In the genomic region with DNA sequence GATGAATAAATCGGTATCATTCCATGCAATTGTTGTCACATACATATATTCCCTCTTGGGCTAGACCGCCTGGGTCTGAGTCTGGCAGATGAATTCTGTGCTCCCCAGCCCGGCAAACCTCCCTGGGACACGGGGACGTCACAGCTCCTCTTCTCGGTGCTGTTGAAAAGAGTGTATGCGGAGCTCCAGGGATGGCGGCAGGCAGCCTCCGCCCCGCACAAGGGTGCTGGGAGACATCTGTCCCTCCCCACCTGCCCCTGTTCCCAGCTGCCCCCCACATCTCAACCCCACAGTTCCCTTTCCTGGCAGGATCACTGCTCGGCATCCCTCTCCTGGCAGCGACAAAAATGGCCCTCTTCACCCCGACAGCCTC, we compare ENCODE assay signal across 16 cellular contexts. TPM values are rescaled to one million over a fixed set of nuclear protein-coding genes. Genes with fewer than 3 reads are reported as not detected.
DNase-seq lines count a peak whose midpoint lies in the region; ATAC-seq, FAIRE-seq and TF ChIP-seq lines count a peak whose summit lies in the region.
"Had no signal": no experiment of that assay in that cellular context is flagged by ENCODE, and none has a peak within 500 bp of the region (broad histone marks: within the 10 kb centered on the region; RNA-seq: fewer than 3 reads in every experiment).

No MANE protein-coding gene starts in this region.

- no peaks in the 10 kb centered on the region for H3K27me3 ChIP-seq in PC-3 (ENCODE audit: low read length)
- H3K27me3 ChIP-seq: MG63 had no signal

- H3K9me3 ChIP-seq in A549 (no peaks in the 10 kb centered on the region), PC-3 (ENCODE audit: low read length) (no peaks in the 10 kb centered on the region), kidney (ENCODE audit: control insufficient read depth in 1 of 2, low read length in 2 of 2) (no peaks in the 10 kb centered on the region)
- H3K9me3 ChIP-seq: HAP-1, MG63 had no signal

- H3K27ac ChIP-seq in A549 = peak overlapping the region; percentile 57 to 75; a peak in 5 of 6 replicates
- H3K27ac ChIP-seq in PC-3 (ENCODE audit: low read length) = no peak overlapping the region
- no peak overlapping the region for H3K27ac ChIP-seq in kidney (ENCODE audit: low read depth in 2 of 2, low read length in 2 of 2)

- 54% methylated on average over 13 of the region's 13 CpGs for WGBS in A549 (ENCODE audit: missing lambda C conversion rate)

- no peak overlapping the region for H3K4me3 ChIP-seq in A549
- no peak overlapping the region for H3K4me3 ChIP-seq in PC-3 (ENCODE audit: low read length)
- H3K4me3 ChIP-seq in kidney (ENCODE audit: low read length in 2 of 2) = no peak overlapping the region
- H3K4me3 ChIP-seq: HAP-1, MG63 had no signal

- TF ChIP-seq CTCF in A549 (IDR thresholded peaks at IDR 0.05) = no peak
- no peak for TF ChIP-seq CTCF in PC-3 (conservative IDR thresholded peaks at IDR 0.05; ENCODE audit: low read depth, low read length)
- no peak for TF ChIP-seq CTCF in kidney (IDR thresholded peaks at IDR 0.05; ENCODE audit: borderline replicate concordance, extremely low read depth, insufficient read depth)

- no peaks in the 10 kb centered on the region for H3K36me3 ChIP-seq in PC-3 (ENCODE audit: low read depth, low read length)
- H3K36me3 ChIP-seq in kidney (ENCODE audit: control insufficient read depth in 1 of 2, insufficient read depth in 2 of 2, low read length in 2 of 2) = no peaks in the 10 kb centered on the region
- H3K36me3 ChIP-seq: HAP-1, MG63 had no signal

- no peak for TF ChIP-seq POLR2A in A549 (IDR thresholded peaks at IDR 0.05; ENCODE audit: low read length)
- no peak for TF ChIP-seq POLR2A in GM18505 (IDR thresholded peaks at IDR 0.05; ENCODE audit: borderline replicate concordance, extremely low read depth, insufficient read depth, insufficient read length)

- no peak for DNase-seq in A549 (ENCODE audit: low read depth in 1 of 2, low spot score in 1 of 2)
- no peak for DNase-seq in PC-3
- peak; percentile 35 for DNase-seq in kidney
- peak; percentile 58 for DNase-seq in posterior vena cava (ENCODE audit: low spot score)
- DNase-seq in activated T-cell treated with anti-CD3 and anti-CD28 coated beads, Interleukin-2, amount 50 U/mL, for 24 hours = no peak
- DNase-seq: CD4-positive, alpha-beta T cell; NCI-H1092 treated with DMSO at 0.1 percent for 48 hours; NCI-H1694; NCI-H345; NCI-H526 treated with DMSO at 0.1 percent for 48 hours; NK-92 treated with Interleukin-12 subunit alpha and Interleukin-12 subunit beta, amount 100 ng/mL, for 24 hours; SHP77 had no signal

- no peak overlapping the region for H3K4me3 Mint-ChIP-seq in activated T-cell treated with anti-CD3 and anti-CD28 coated beads, Interleukin-2, amount 50 U/mL, for 24 hours
- H3K4me3 Mint-ChIP-seq: CD4-positive, alpha-beta T cell had no signal

- no peak for TF ChIP-seq EP300 in A549 (IDR thresholded peaks at IDR 0.05)

- peaks cover 9% of the 10 kb centered on the region for H3K4me1 Mint-ChIP-seq in activated T-cell treated with anti-CD3 and anti-CD28 coated beads, Interleukin-2, amount 50 U/mL, for 24 hours (ENCODE audit: low read depth)

- no peaks in the 10 kb centered on the region for H3K9me2 ChIP-seq in PC-3 (replicated peaks; ENCODE audit: low read length)

- no TSS peak for BruUV-seq in PC-3 (replicated peaks; lab: Mats Ljungman, UMichigan)

- CTCF ChIA-PET in A549 (lab: Yijun Ruan, JAX) (interaction anchor here (5.8 kb wide), 1 partner anchor 62 kb away, joined by 40 read pairs; no protein-coding TSS in a partner anchor), PC-3 (lab: Charles Lee) (no interaction called here)

- peak in 1 of 2 experiments; percentile 54; a peak in 3 of 6 replicates for ATAC-seq in A549
- no peak for ATAC-seq in PC-3
- ATAC-seq in GM21360 (IDR thresholded peaks at IDR 0.05; ENCODE audit: unreplicated experiment) = no peak
- no peak for ATAC-seq in GM18505 (IDR thresholded peaks at IDR 0.05; ENCODE audit: unreplicated experiment)

- H3K27ac Mint-ChIP-seq in activated T-cell treated with anti-CD3 and anti-CD28 coated beads, Interleukin-2, amount 50 U/mL, for 24 hours = no peak overlapping the region
- H3K27ac Mint-ChIP-seq: CD4-positive, alpha-beta T cell had no signal

- no peaks in the 10 kb centered on the region for H3K27me3 Mint-ChIP-seq in activated T-cell treated with anti-CD3 and anti-CD28 coated beads, Interleukin-2, amount 50 U/mL, for 24 hours
- H3K27me3 Mint-ChIP-seq: CD4-positive, alpha-beta T cell had no signal

- H2AFZ ChIP-seq in PC-3 (ENCODE audit: low read length) = no peak overlapping the region

- H3K79me2 ChIP-seq in PC-3 (ENCODE audit: low read length) = no peaks in the 10 kb centered on the region

- no peak; a peak in 1 of 5 replicates for TF ChIP-seq RAD21 in A549 (conservative IDR thresholded peaks at IDR 0.05 in 1 of 2, IDR thresholded peaks at IDR 0.05 in 1 of 2)

- H3K4me1 ChIP-seq in A549 (peaks cover 21% of the 10 kb centered on the region), PC-3 (ENCODE audit: insufficient read depth, low read length) (peaks cover 13% of the 10 kb centered on the region), kidney (ENCODE audit: control insufficient read depth in 1 of 2, insufficient read depth in 1 of 2, low read depth in 1 of 2, low read length in 2 of 2) (no peaks in the 10 kb centered on the region)
- H3K4me1 ChIP-seq: HAP-1 had no signal

- H3K4me2 ChIP-seq in A549 (peak overlapping the region; percentile 75), PC-3 (ENCODE audit: low read length) (peak overlapping the region; percentile 63)

- intact Hi-C loops in PC-3 (cut with micrococcal nuclease) = loop anchor here (1.0 kb wide), 1 partner anchor 49 kb away; no protein-coding TSS in a partner anchor
- intact Hi-C loops in kidney (cut with DNase I) = no loop called here
- intact Hi-C loops in posterior vena cava (cut with DNase I) = no loop called here

- no peaks in the 10 kb centered on the region for H3F3A ChIP-seq in PC-3 (ENCODE audit: low read length, unreplicated experiment)

- H3K9me3 Mint-ChIP-seq in activated T-cell treated with anti-CD3 and anti-CD28 coated beads, Interleukin-2, amount 50 U/mL, for 24 hours = no peaks in the 10 kb centered on the region
- H3K9me3 Mint-ChIP-seq: CD4-positive, alpha-beta T cell had no signal

- POLR2A ChIA-PET in A549 (lab: Yijun Ruan, JAX) = no interaction called here
- POLR2A ChIA-PET in PC-3 (lab: Charles Lee; ENCODE audit: unreplicated experiment) = no interaction called here

- FAIRE-seq in A549 (lab: Jason Lieb, UNC) (no peak), kidney (lab: Jason Lieb, UNC) (no peak)

- H3K36me3 Mint-ChIP-seq in activated T-cell treated with anti-CD3 and anti-CD28 coated beads, Interleukin-2, amount 50 U/mL, for 24 hours (ENCODE audit: low read depth) = peaks cover 8% of the 10 kb centered on the region

- no peaks in the 10 kb centered on the region for H4K20me1 ChIP-seq in PC-3 (ENCODE audit: low read length)

- H3K9ac ChIP-seq in PC-3 (ENCODE audit: low read length) = no peak overlapping the region
- H3K9ac ChIP-seq in kidney (ENCODE audit: low read length in 2 of 2) = no peak overlapping the region

TF ChIP-seq in A549, 52 proteins besides CTCF, POLR2A, EP300 and RAD21 (continues in another document):
- no peak for TF ChIP-seq HOXB13 (CRISPR knock-in tag; IDR thresholded peaks at IDR 0.05; ENCODE audit: low read depth)
- TF ChIP-seq, protein P1, sequence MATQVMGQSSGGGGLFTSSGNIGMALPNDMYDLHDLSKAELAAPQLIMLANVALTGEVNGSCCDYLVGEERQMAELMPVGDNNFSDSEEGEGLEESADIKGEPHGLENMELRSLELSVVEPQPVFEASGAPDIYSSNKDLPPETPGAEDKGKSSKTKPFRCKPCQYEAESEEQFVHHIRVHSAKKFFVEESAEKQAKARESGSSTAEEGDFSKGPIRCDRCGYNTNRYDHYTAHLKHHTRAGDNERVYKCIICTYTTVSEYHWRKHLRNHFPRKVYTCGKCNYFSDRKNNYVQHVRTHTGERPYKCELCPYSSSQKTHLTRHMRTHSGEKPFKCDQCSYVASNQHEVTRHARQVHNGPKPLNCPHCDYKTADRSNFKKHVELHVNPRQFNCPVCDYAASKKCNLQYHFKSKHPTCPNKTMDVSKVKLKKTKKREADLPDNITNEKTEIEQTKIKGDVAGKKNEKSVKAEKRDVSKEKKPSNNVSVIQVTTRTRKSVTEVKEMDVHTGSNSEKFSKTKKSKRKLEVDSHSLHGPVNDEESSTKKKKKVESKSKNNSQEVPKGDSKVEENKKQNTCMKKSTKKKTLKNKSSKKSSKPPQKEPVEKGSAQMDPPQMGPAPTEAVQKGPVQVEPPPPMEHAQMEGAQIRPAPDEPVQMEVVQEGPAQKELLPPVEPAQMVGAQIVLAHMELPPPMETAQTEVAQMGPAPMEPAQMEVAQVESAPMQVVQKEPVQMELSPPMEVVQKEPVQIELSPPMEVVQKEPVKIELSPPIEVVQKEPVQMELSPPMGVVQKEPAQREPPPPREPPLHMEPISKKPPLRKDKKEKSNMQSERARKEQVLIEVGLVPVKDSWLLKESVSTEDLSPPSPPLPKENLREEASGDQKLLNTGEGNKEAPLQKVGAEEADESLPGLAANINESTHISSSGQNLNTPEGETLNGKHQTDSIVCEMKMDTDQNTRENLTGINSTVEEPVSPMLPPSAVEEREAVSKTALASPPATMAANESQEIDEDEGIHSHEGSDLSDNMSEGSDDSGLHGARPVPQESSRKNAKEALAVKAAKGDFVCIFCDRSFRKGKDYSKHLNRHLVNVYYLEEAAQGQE (IDR thresholded peaks at IDR 0.05) = no peak
- TF ChIP-seq POLR2AphosphoS2 (conservative IDR thresholded peaks at IDR 0.05; ENCODE audit: low read length) = no peak
- no peak for TF ChIP-seq NR3C1 (IDR thresholded peaks at IDR 0.05)
- TF ChIP-seq EHF (CRISPR knock-in tag; IDR thresholded peaks at IDR 0.05) = no peak
- no peak for TF ChIP-seq RNF2 (IDR thresholded peaks at IDR 0.05; ENCODE audit: borderline replicate concordance, low read depth)

RNA-seq across cellular contexts. Expression of gene PRKAG2, which starts 32.1 kb away (rescaled TPM):
- polyA plus RNA-seq in A549 (2011; rRNA removed) = 23.0 and 31.7 TPM in 2 replicates
- polyA plus RNA-seq in A549 (2012; cell fraction: cytosol; rRNA removed) = 15.6 and 16.2 TPM in 2 replicates
- 8.0 and 12.4 TPM in 2 replicates for polyA plus RNA-seq in A549 (2012; cell fraction: nucleus; rRNA removed)
- 26.5 to 32.2 TPM (median 31.3 TPM) in 3 replicates for polyA plus RNA-seq in A549 (2017; fragmentation: RNase III; extraction: RNeasy Plus Mini Kit Qiagen cat#74134 plus additional on column Dnase treatment)
- polyA minus RNA-seq in A549 (2011; rRNA and poly(A)+ RNA removed) = 6.5 and 8.0 TPM in 2 replicates
- total RNA-seq in PC-3 (2014; rRNA removed) = 21.5 and 23.9 TPM in 2 replicates
- 40.7 TPM for total RNA-seq in kidney
- 40.9 TPM for polyA plus RNA-seq in kidney (ENCODE audit: insufficient read depth, low read depth, low replicate concordance)
- 10 to 100 TPM; 91.8 to 94.2 TPM for total RNA-seq in posterior vena cava

Comparison
In these comparisons a context has a peak if more than half of its experiments do, and no peak if none do; other contexts are left out.
1. DNase-seq: peak in kidney (single experiment) and posterior vena cava (single experiment); none in A549 (0 of 2), PC-3 (single experiment) and activated T-cell treated with anti-CD3 and anti-CD28 coated beads, Interleukin-2, amount 50 U/mL, for 24 hours (single experiment).
2. H3K27ac ChIP-seq: peak in A549 (2 of 2); none in PC-3 (single experiment) and kidney (0 of 2).